ENCODE assay signal across 17 cellular contexts in genomic region chr1:17161137-17161700, GRCh38. TPM values are rescaled to one million over a fixed set of nuclear protein-coding genes. Genes with fewer than 3 reads are reported as not detected.
DNase-seq lines count a peak whose midpoint lies in the region; FAIRE-seq and TF ChIP-seq lines count a peak whose summit lies in the region.
"Had no signal": no experiment of that assay in that cellular context is flagged by ENCODE, and none has a peak within 500 bp of the region (broad histone marks: within the 10 kb centered on the region; RNA-seq: fewer than 3 reads in every experiment).

No MANE protein-coding gene starts in this region.

- intact Hi-C loops in testis (cut with DNase I; ENCODE audit: low total_unique reads): no loop called here

- DNase-seq in GM12891 (ENCODE audit: insufficient read length, low spot score) (no peak), SKM-1 (lab: John Stamatoyannopoulos, UW; ENCODE audit: unreplicated experiment) (peak; percentile 14), keratinocyte (ENCODE audit: low read depth, low spot score) (no peak), testis (no peak), frontal cortex (ENCODE audit: low spot score in 2 of 2) (no peak), GM10248 (ENCODE audit: extremely low spot score) (no peak)
- DNase-seq: activated CD4-positive, CD25-positive, alpha-beta regulatory T cell treated with anti-CD3 and anti-CD28 coated beads, Interleukin-2, amount 50 U/mL, for 72 hours; brain microvascular endothelial cell; CD8-positive, alpha-beta T cell; heart left ventricle; left ventricle myocardium superior; NCI-H1092 treated with DMSO at 0.1 percent for 48 hours; NCI-H446 treated with DMSO at 0.1 percent for 48 hours; nephron progenitor cell had no signal

- no peak overlapping the region for H3K4me2 ChIP-seq in keratinocyte (ENCODE audit: control insufficient read depth, extremely low read depth, insufficient read depth, low read depth, low read length)

- no peaks in the 10 kb centered on the region for H3K36me3 ChIP-seq in keratinocyte (ENCODE audit: control insufficient read depth in 2 of 2, extremely low read depth in 1 of 2, insufficient read depth in 2 of 2, low read length in 2 of 2)
- no peaks in the 10 kb centered on the region for H3K36me3 ChIP-seq in testis (ENCODE audit: low read depth, missing control alignments)
- H3K36me3 ChIP-seq: brain microvascular endothelial cell, heart left ventricle, suprapubic skin had no signal

- FAIRE-seq in GM12891 (lab: Jason Lieb, UNC): peak; percentile 82
- FAIRE-seq in keratinocyte (lab: Jason Lieb, UNC): peak; percentile 44
- FAIRE-seq in frontal cortex (lab: Jason Lieb, UNC): no peak

- H3K79me2 ChIP-seq in keratinocyte (ENCODE audit: control insufficient read depth, insufficient read depth, low read length): no peaks in the 10 kb centered on the region

- no peak for TF ChIP-seq RAD21 in Ishikawa (IDR thresholded peaks at IDR 0.05; ENCODE audit: low read depth)

- H3K4me3 ChIP-seq in keratinocyte (ENCODE audit: control insufficient read depth in 2 of 3, extremely low read depth in 1 of 3, insufficient read depth in 2 of 3, low read depth in 1 of 3, low read length in 3 of 3): no peak overlapping the region
- H3K4me3 ChIP-seq in testis: no peak overlapping the region
- H3K4me3 ChIP-seq: heart left ventricle, skin epidermis, suprapubic skin had no signal

- no peaks in the 10 kb centered on the region for H3K9me1 ChIP-seq in keratinocyte (ENCODE audit: control insufficient read depth, extremely low read depth, insufficient read depth, low read length)

- H3K27ac ChIP-seq in keratinocyte (ENCODE audit: control insufficient read depth, insufficient read depth, low read length): no peak overlapping the region
- no peak overlapping the region for H3K27ac ChIP-seq in testis
- H3K27ac ChIP-seq: brain microvascular endothelial cell, heart left ventricle, suprapubic skin had no signal

- no peak overlapping the region for H2AFZ ChIP-seq in keratinocyte (ENCODE audit: control insufficient read depth, low read length)

- POLR2A ChIA-PET in GM10248 (lab: Yijun Ruan, JAX): no interaction called here

- no peak for TF ChIP-seq EP300 in Ishikawa (IDR thresholded peaks at IDR 0.05; ENCODE audit: borderline replicate concordance)

- WGBS in testis, 2 donors: 69 to 87% methylated on average over 3 of the region's 3 CpGs

- CTCF ChIA-PET in GM10248 (lab: Yijun Ruan, JAX): no interaction called here

- H4K20me1 ChIP-seq in keratinocyte (ENCODE audit: control insufficient read depth, extremely low read depth, insufficient read depth, low read length): no peaks in the 10 kb centered on the region

- no peak overlapping the region for H3K9ac ChIP-seq in keratinocyte (ENCODE audit: control insufficient read depth, extremely low read depth, insufficient read depth, low read length)

- dilution Hi-C loops in keratinocyte (cut with MboI; ENCODE audit: extremely low pct_ligation_motif_present, low sequenced_read_pairs): no loop called here

- TF ChIP-seq CTCF in keratinocyte (optimal IDR thresholded peaks at IDR 0.05 in 1 of 3, IDR thresholded peaks at IDR 0.05 in 1 of 3, conservative IDR thresholded peaks at IDR 0.05 in 1 of 3; ENCODE audit: extremely low read depth in 1 of 3, insufficient read depth in 2 of 3, low read length in 3 of 3) (no peak), testis (IDR thresholded peaks at IDR 0.05) (no peak), GM10248 (IDR thresholded peaks at IDR 0.05; ENCODE audit: control extremely low read depth, extremely low read depth, low read depth, missing control alignments) (no peak)

- TF ChIP-seq POLR2A in GM12891 (IDR thresholded peaks at IDR 0.05; ENCODE audit: low read depth, low read length) (no peak), testis (IDR thresholded peaks at IDR 0.05) (no peak)

- H3K9me3 ChIP-seq in keratinocyte (ENCODE audit: control insufficient read depth, low read depth, low read length) (no peaks in the 10 kb centered on the region), testis (no peaks in the 10 kb centered on the region)
- H3K9me3 ChIP-seq: suprapubic skin had no signal

- H3K4me1 ChIP-seq in keratinocyte (ENCODE audit: control insufficient read depth, extremely low read depth, insufficient read depth, low read length) (no peaks in the 10 kb centered on the region), testis (peaks cover 2% of the 10 kb centered on the region)
- H3K4me1 ChIP-seq: heart left ventricle, suprapubic skin had no signal

- H3K27me3 ChIP-seq in keratinocyte (ENCODE audit: control insufficient read depth, extremely low read depth, insufficient read depth, low read length): no peaks in the 10 kb centered on the region
- H3K27me3 ChIP-seq in testis: no peaks in the 10 kb centered on the region
- H3K27me3 ChIP-seq: brain microvascular endothelial cell had no signal

TF ChIP-seq in GM12891, 5 proteins besides CTCF, POLR2A, EP300 and RAD21:
- TF ChIP-seq POU2F2 (IDR thresholded peaks at IDR 0.05; ENCODE audit: low read depth, low read length) (no peak), SPI1 (IDR thresholded peaks at IDR 0.05; ENCODE audit: low read depth, low read length) (peak; percentile 62)

TF ChIP-seq in Ishikawa, 13 proteins besides CTCF, POLR2A, EP300 and RAD21:
- TF ChIP-seq ZBTB7A (IDR thresholded peaks at IDR 0.05; ENCODE audit: low read depth) (no peak), CREB1 (IDR thresholded peaks at IDR 0.05; ENCODE audit: low read depth) (no peak), CEBPB (IDR thresholded peaks at IDR 0.05) (no peak), TAF1 (IDR thresholded peaks at IDR 0.05; ENCODE audit: low read depth) (no peak), USF1 (IDR thresholded peaks at IDR 0.05) (peak; percentile 90), EGR1 (IDR thresholded peaks at IDR 0.05) (no peak), YY1 (IDR thresholded peaks at IDR 0.05; ENCODE audit: low read depth) (no peak)

RNA-seq across cellular contexts. Expression of gene PADI2, which starts 42.0 kb away (rescaled TPM):
- 0.28 TPM for polyA plus RNA-seq in GM12891 (2012; ENCODE audit: low read depth, missing spikeins)
- polyA plus RNA-seq in keratinocyte (0.09 to 0.23 TPM (median 0.13 TPM) in 3 replicates), testis (ENCODE audit: insufficient read depth, low read depth, low replicate concordance) (3.2 TPM)
- polyA plus RNA-seq in keratinocyte (2011; ENCODE audit: low read depth): not detected
- polyA plus RNA-seq in keratinocyte (2011; cell fraction: cytosol; rRNA removed): 0.12 and 0.16 TPM in 2 replicates
- polyA plus RNA-seq in keratinocyte (2011; cell fraction: nucleus; rRNA removed): 0.20 TPM in 2 replicates
- polyA plus RNA-seq in keratinocyte (2012; ENCODE audit: low replicate concordance): 0.07 and 0.21 TPM in 2 replicates
- 0.13 to 0.69 TPM (median 0.35 TPM) in 3 replicates for polyA minus RNA-seq in keratinocyte
- polyA minus RNA-seq in keratinocyte (2011; cell fraction: cytosol; rRNA and poly(A)+ RNA removed): not detected
- polyA minus RNA-seq in keratinocyte (2011; cell fraction: nucleus; rRNA and poly(A)+ RNA removed): 0.21 and 0.31 TPM in 2 replicates
- total RNA-seq in testis (1 to 10 TPM in 1 of 2 donors, under 1 TPM in 1; 0.99 to 1.1 TPM), frontal cortex (0.41 TPM)
- total RNA-seq: CD8-positive, alpha-beta T cell had no signal

RNA-seq across cellular contexts. Expression of gene PADI1, which starts 43.7 kb away (rescaled TPM):
- polyA plus RNA-seq in GM12891 (2012; ENCODE audit: low read depth, missing spikeins): not detected
- polyA plus RNA-seq in keratinocyte: 0.96 to 2.1 TPM (median 1.0 TPM) in 3 replicates
- 1.8 TPM for polyA plus RNA-seq in keratinocyte (2011; ENCODE audit: low read depth)
- 0.49 and 0.83 TPM in 2 replicates for polyA plus RNA-seq in keratinocyte (2011; cell fraction: cytosol; rRNA removed)
- 4.8 and 6.3 TPM in 2 replicates for polyA plus RNA-seq in keratinocyte (2011; cell fraction: nucleus; rRNA removed)
- polyA plus RNA-seq in keratinocyte (2012; ENCODE audit: low replicate concordance): 0.77 and 9.9 TPM in 2 replicates
- 0.72 to 1.5 TPM (median 0.96 TPM) in 3 replicates for polyA minus RNA-seq in keratinocyte
- not detected for polyA minus RNA-seq in keratinocyte (2011; cell fraction: cytosol; rRNA and poly(A)+ RNA removed)
- polyA minus RNA-seq in keratinocyte (2011; cell fraction: nucleus; rRNA and poly(A)+ RNA removed): 1.3 and 4.0 TPM in 2 replicates
- total RNA-seq in testis: under 1 TPM in 1 of 2 donors, not detected in 1; 0.31 TPM
- polyA plus RNA-seq in testis (ENCODE audit: insufficient read depth, low read depth, low replicate concordance): 1.6 TPM
- not detected for total RNA-seq in frontal cortex
- total RNA-seq: CD8-positive, alpha-beta T cell; heart left ventricle; left ventricle myocardium superior had no signal
